ENCODE assay signal across 12 cellular contexts in the genomic region with DNA sequence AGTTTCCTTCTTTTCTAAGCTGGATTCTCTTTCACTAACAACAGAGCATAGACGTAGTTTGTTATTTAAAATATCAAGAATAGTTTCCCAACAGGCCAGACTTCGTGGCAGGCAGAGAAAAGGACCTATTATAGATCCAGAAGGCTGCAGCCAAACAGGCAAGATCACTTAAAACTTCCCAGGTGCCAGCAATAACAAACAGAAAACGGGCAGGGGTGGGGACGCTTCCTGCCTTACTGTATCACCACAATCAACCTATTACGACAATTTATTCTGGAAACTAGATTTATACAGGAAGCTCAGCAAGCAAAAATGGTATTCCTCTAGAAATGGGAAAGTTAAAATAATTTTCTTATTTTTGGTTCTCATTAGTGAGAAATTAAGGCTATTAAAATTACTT. TPM values are rescaled to one million over a fixed set of nuclear protein-coding genes. Genes with fewer than 3 reads are reported as not detected.
DNase-seq lines count a peak whose midpoint lies in the region; ATAC-seq and TF ChIP-seq lines count a peak whose summit lies in the region.
"Had no signal": no experiment of that assay in that cellular context is flagged by ENCODE, and none has a peak within 500 bp of the region (broad histone marks: within the 10 kb centered on the region; RNA-seq: fewer than 3 reads in every experiment).

No MANE protein-coding gene starts in this region.

- H3K4me1 Mint-ChIP-seq in activated T-helper 17 cell treated with anti-CD3 and anti-CD28 coated beads, Interleukin-2, amount 50 U/mL, for 72 hours: peaks cover 5% of the 10 kb centered on the region

- POLR2A ChIA-PET in HEK293 (lab: Yijun Ruan, JAX): no interaction called here

- no peak for TF ChIP-seq CTCF in HEK293 (tag by site-specific recombination; IDR thresholded peaks at IDR 0.05)
- no peak for TF ChIP-seq CTCF in gastroesophageal sphincter (IDR thresholded peaks at IDR 0.05)

- H3K27ac Mint-ChIP-seq in activated T-helper 17 cell treated with anti-CD3 and anti-CD28 coated beads, Interleukin-2, amount 50 U/mL, for 72 hours: no peak overlapping the region

- H3K4me3 Mint-ChIP-seq in activated T-helper 17 cell treated with anti-CD3 and anti-CD28 coated beads, Interleukin-2, amount 50 U/mL, for 72 hours: peak overlapping the region; percentile 1
- H3K4me3 Mint-ChIP-seq: brain had no signal

- peaks cover 12% of the 10 kb centered on the region for H3K36me3 Mint-ChIP-seq in activated T-helper 17 cell treated with anti-CD3 and anti-CD28 coated beads, Interleukin-2, amount 50 U/mL, for 72 hours (ENCODE audit: low read depth)

- 44 to 65% methylated on average over 5 of the region's 5 CpGs for WGBS in gastroesophageal sphincter (ENCODE audit: low coverage in 1 of 2), 2 donors

- H3K27me3 Mint-ChIP-seq in activated T-helper 17 cell treated with anti-CD3 and anti-CD28 coated beads, Interleukin-2, amount 50 U/mL, for 72 hours: no peaks in the 10 kb centered on the region
- H3K27me3 Mint-ChIP-seq: brain had no signal

- no peaks in the 10 kb centered on the region for H3K9me3 Mint-ChIP-seq in activated T-helper 17 cell treated with anti-CD3 and anti-CD28 coated beads, Interleukin-2, amount 50 U/mL, for 72 hours
- H3K9me3 Mint-ChIP-seq: brain had no signal

- ATAC-seq in activated T-helper 17 cell treated with anti-CD3 and anti-CD28 coated beads, Interleukin-2, amount 50 U/mL, for 72 hours (replicated peaks): no peak
- no peak for ATAC-seq in gastroesophageal sphincter
- ATAC-seq in GM21825 (IDR thresholded peaks at IDR 0.05; ENCODE audit: unreplicated experiment): no peak
- no peak for ATAC-seq in HG03097 (IDR thresholded peaks at IDR 0.05; ENCODE audit: low FRiP score, unreplicated experiment)
- ATAC-seq in GM19467 (IDR thresholded peaks at IDR 0.05; ENCODE audit: unreplicated experiment): no peak
- ATAC-seq: left ventricle myocardium superior had no signal

- H3K9me3 ChIP-seq in HEK293 (ENCODE audit: control insufficient read depth, insufficient read depth, low read depth, low read length) (no peaks in the 10 kb centered on the region), gastroesophageal sphincter (no peaks in the 10 kb centered on the region)
- H3K9me3 ChIP-seq: uterus had no signal

- H3K36me3 ChIP-seq in HEK293 (ENCODE audit: control insufficient read depth in 2 of 2, insufficient read depth in 1 of 2, low read length in 2 of 2) (no peaks in the 10 kb centered on the region), gastroesophageal sphincter (peaks cover 0 to 7% of the 10 kb centered on the region in 2 donors)
- H3K36me3 ChIP-seq: uterus had no signal

- no peak for TF ChIP-seq EP300 in gastroesophageal sphincter (IDR thresholded peaks at IDR 0.05)

- H3K4me1 ChIP-seq in HEK293 (ENCODE audit: control insufficient read depth, insufficient read depth, low read length) (no peaks in the 10 kb centered on the region), gastroesophageal sphincter (peaks cover 0 to 34% (median 0%) of the 10 kb centered on the region in 3 donors)
- H3K4me1 ChIP-seq: uterus had no signal

- H3K27ac ChIP-seq in HEK293 (ENCODE audit: extremely low read depth, low read depth, low read length): no peak overlapping the region
- H3K27ac ChIP-seq in gastroesophageal sphincter: peak overlapping the region in 3 of 4 donors; percentile 3 to 51 (median 43)
- H3K27ac ChIP-seq: uterus had no signal

- H3K4me3 ChIP-seq in HEK293 (ENCODE audit: low read depth, low read length) (no peak overlapping the region), gastroesophageal sphincter (no peak overlapping the region)

- DNase-seq in stromal cell of bone marrow (ENCODE audit: low read depth): peak; percentile 31
- DNase-seq in anterior cingulate cortex (lab: John Stamatoyannopoulos, UW): no peak
- DNase-seq: activated T-cell treated with anti-CD3 and anti-CD28 coated beads for 4 hours, left ventricle myocardium superior, uterus had no signal

- CTCF ChIA-PET in HEK293 (lab: Yijun Ruan, JAX): interaction anchor here (0.6 kb wide), 1 partner anchor 104 kb away, joined by 3 read pairs; no protein-coding TSS in a partner anchor

- no peaks in the 10 kb centered on the region for H3K27me3 ChIP-seq in gastroesophageal sphincter
- H3K27me3 ChIP-seq: uterus had no signal

- TF ChIP-seq POLR2A in gastroesophageal sphincter (IDR thresholded peaks at IDR 0.05): no peak

TF ChIP-seq in HEK293, 187 proteins besides CTCF, POLR2A, EP300 and RAD21:
- TF ChIP-seq ZNF335 (tag by site-specific recombination; conservative IDR thresholded peaks at IDR 0.05) (peak; percentile 81; the same call in 1 of the 2 replicates), ZNF324 (tag by site-specific recombination; IDR thresholded peaks at IDR 0.05) (no peak)

RNA-seq across cellular contexts. Expression of a gene that starts 22.1 kb away (rescaled TPM):
- total RNA-seq in activated T-helper 17 cell treated with anti-CD3 and anti-CD28 coated beads, Interleukin-2, amount 50 U/mL, for 72 hours: 10 to 100 TPM in 1 of 2 donors, 1 to 10 TPM in 1; 8.8 to 16.7 TPM
- 10 to 100 TPM; 29.6 to 43.0 (median 32.8) TPM for total RNA-seq in gastroesophageal sphincter

RNA-seq across cellular contexts. Expression of a gene that starts 22.2 kb away (rescaled TPM):
- total RNA-seq in activated T-helper 17 cell treated with anti-CD3 and anti-CD28 coated beads, Interleukin-2, amount 50 U/mL, for 72 hours: 10 to 100 TPM; 22.0 to 25.6 TPM
- total RNA-seq in gastroesophageal sphincter: 10 to 100 TPM; 42.1 to 57.5 (median 54.7) TPM
